In genomic region chr1:1218524-1219200, GRCh38 we compare ENCODE assay signal across 27 cellular contexts. TPM values are rescaled to one million over a fixed set of nuclear protein-coding genes. Genes with fewer than 3 reads are reported as not detected.
DNase-seq lines count a peak whose midpoint lies in the region; ATAC-seq and TF ChIP-seq lines count a peak whose summit lies in the region.
"Had no signal": no experiment of that assay in that cellular context is flagged by ENCODE, and none has a peak within 500 bp of the region (broad histone marks: within the 10 kb centered on the region; RNA-seq: fewer than 3 reads in every experiment).

No MANE protein-coding gene starts in this region.

- H3K27ac ChIP-seq in CD4-positive, alpha-beta T cell (ENCODE audit: low read depth, low read length) = no peak overlapping the region
- H3K27ac ChIP-seq: KMS-11, SK-N-MC, uterus had no signal

- H3K27ac Mint-ChIP-seq in activated T-cell treated with anti-CD3 and anti-CD28 coated beads, Interleukin-2, amount 50 U/mL, for 24 hours = peak overlapping the region; percentile 89
- peak overlapping the region; percentile 71 for H3K27ac Mint-ChIP-seq in CD4-positive, alpha-beta T cell
- H3K27ac Mint-ChIP-seq in activated T-helper 1 cell treated with anti-CD3 and anti-CD28 coated beads, Interleukin-12 subunit alpha, Interleukin-12 subunit beta, Interleukin-2, Interleukin-4 antibody, amounts not matched to agents 30 ng/mL and 10 ng/mL and 1 ng/mL, durations not matched to agents 14 hours and 24 hours and 36 hours = peak overlapping the region; percentile 87
- peak overlapping the region; percentile 98 to 99 for H3K27ac Mint-ChIP-seq in natural killer cell
- H3K27ac Mint-ChIP-seq: activated B cell treated with CpG ODN at 0.5 μM for 24 hours, nephron had no signal

- H3K27me3 Mint-ChIP-seq in activated T-cell treated with anti-CD3 and anti-CD28 coated beads, Interleukin-2, amount 50 U/mL, for 24 hours = no peaks in the 10 kb centered on the region
- H3K27me3 Mint-ChIP-seq in activated T-cell treated with anti-CD3 and anti-CD28 coated beads, Interleukin-2, amount 50 U/mL, for 4 hours (ENCODE audit: low read depth) = no peaks in the 10 kb centered on the region
- no peaks in the 10 kb centered on the region for H3K27me3 Mint-ChIP-seq in CD4-positive, alpha-beta T cell
- H3K27me3 Mint-ChIP-seq in activated T-helper 1 cell treated with anti-CD3 and anti-CD28 coated beads, Interleukin-12 subunit alpha, Interleukin-12 subunit beta, Interleukin-2, Interleukin-4 antibody, amounts not matched to agents 30 ng/mL and 10 ng/mL and 1 ng/mL, durations not matched to agents 14 hours and 24 hours and 36 hours (ENCODE audit: insufficient read depth) = no peaks in the 10 kb centered on the region
- H3K27me3 Mint-ChIP-seq in natural killer cell (ENCODE audit: low read depth in 2 of 2) = no peaks in the 10 kb centered on the region
- H3K27me3 Mint-ChIP-seq: activated B cell treated with CpG ODN at 0.5 μM for 24 hours, brain had no signal

- peaks cover 56% of the 10 kb centered on the region for H3K4me1 Mint-ChIP-seq in activated T-cell treated with anti-CD3 and anti-CD28 coated beads, Interleukin-2, amount 50 U/mL, for 24 hours (ENCODE audit: low read depth)
- peaks cover 55% of the 10 kb centered on the region for H3K4me1 Mint-ChIP-seq in activated T-cell treated with anti-CD3 and anti-CD28 coated beads, Interleukin-2, amount 50 U/mL, for 4 hours (ENCODE audit: low read depth)
- peaks cover 32% of the 10 kb centered on the region for H3K4me1 Mint-ChIP-seq in CD4-positive, alpha-beta T cell (ENCODE audit: low read depth)
- peaks cover 50% of the 10 kb centered on the region for H3K4me1 Mint-ChIP-seq in activated T-helper 1 cell treated with anti-CD3 and anti-CD28 coated beads, Interleukin-12 subunit alpha, Interleukin-12 subunit beta, Interleukin-2, Interleukin-4 antibody, amounts not matched to agents 30 ng/mL and 10 ng/mL and 1 ng/mL, durations not matched to agents 14 hours and 24 hours and 36 hours (ENCODE audit: low read depth)
- peaks cover 27 to 73% of the 10 kb centered on the region in 2 donors for H3K4me1 Mint-ChIP-seq in natural killer cell
- H3K4me1 Mint-ChIP-seq: brain, nephron had no signal

- TF ChIP-seq CTCF in CD4-positive, alpha-beta T cell (IDR thresholded peaks at IDR 0.05) = no peak
- no peak for TF ChIP-seq CTCF in natural killer cell (IDR thresholded peaks at IDR 0.05)

- peak overlapping the region; percentile 64 for H3K4me3 Mint-ChIP-seq in activated T-cell treated with anti-CD3 and anti-CD28 coated beads, Interleukin-2, amount 50 U/mL, for 24 hours
- no peak overlapping the region for H3K4me3 Mint-ChIP-seq in activated T-cell treated with anti-CD3 and anti-CD28 coated beads, Interleukin-2, amount 50 U/mL, for 4 hours
- H3K4me3 Mint-ChIP-seq in CD4-positive, alpha-beta T cell = no peak overlapping the region
- H3K4me3 Mint-ChIP-seq in activated T-helper 1 cell treated with anti-CD3 and anti-CD28 coated beads, Interleukin-12 subunit alpha, Interleukin-12 subunit beta, Interleukin-2, Interleukin-4 antibody, amounts not matched to agents 30 ng/mL and 10 ng/mL and 1 ng/mL, durations not matched to agents 14 hours and 24 hours and 36 hours = peak overlapping the region; percentile 30
- peak overlapping the region; percentile 50 for H3K4me3 Mint-ChIP-seq in natural killer cell
- H3K4me3 Mint-ChIP-seq: activated B cell treated with CpG ODN at 0.5 μM for 24 hours, brain, nephron had no signal

- peaks cover 66% of the 10 kb centered on the region for H3K36me3 Mint-ChIP-seq in activated T-cell treated with anti-CD3 and anti-CD28 coated beads, Interleukin-2, amount 50 U/mL, for 24 hours (ENCODE audit: low read depth)
- peaks cover 35% of the 10 kb centered on the region for H3K36me3 Mint-ChIP-seq in activated T-cell treated with anti-CD3 and anti-CD28 coated beads, Interleukin-2, amount 50 U/mL, for 4 hours (ENCODE audit: insufficient read depth)
- H3K36me3 Mint-ChIP-seq in CD4-positive, alpha-beta T cell (ENCODE audit: low read depth) = peaks cover 59% of the 10 kb centered on the region
- peaks cover 46% of the 10 kb centered on the region for H3K36me3 Mint-ChIP-seq in activated T-helper 1 cell treated with anti-CD3 and anti-CD28 coated beads, Interleukin-12 subunit alpha, Interleukin-12 subunit beta, Interleukin-2, Interleukin-4 antibody, amounts not matched to agents 30 ng/mL and 10 ng/mL and 1 ng/mL, durations not matched to agents 14 hours and 24 hours and 36 hours (ENCODE audit: low read depth)
- no peaks in the 10 kb centered on the region for H3K36me3 Mint-ChIP-seq in natural killer cell

- H3K9me3 ChIP-seq in CD4-positive, alpha-beta T cell (ENCODE audit: control insufficient read depth, low read length) = no peaks in the 10 kb centered on the region
- H3K9me3 ChIP-seq: gastrocnemius medialis, uterus had no signal

- POLR2A ChIA-PET in CD4-positive, alpha-beta T cell (lab: Charles Lee) = interaction anchor here (0.9 kb wide), 1 partner anchor 11 kb away, joined by 3 read pairs; no protein-coding TSS in a partner anchor

- intact Hi-C loops in CD4-positive, alpha-beta T cell (cut with DNase I, micrococcal nuclease) = no loop called here
- intact Hi-C loops in activated T-helper 1 cell treated with anti-CD3 and anti-CD28 coated beads, Interleukin-12 subunit alpha, Interleukin-12 subunit beta, Interleukin-2, Interleukin-4 antibody, amounts not matched to agents 30 ng/mL and 10 ng/mL and 1 ng/mL, durations not matched to agents 14 hours and 24 hours and 36 hours (cut with micrococcal nuclease) = no loop called here
- intact Hi-C loops in natural killer cell (cut with micrococcal nuclease) = no loop called here

- CTCF ChIA-PET in CD4-positive, alpha-beta T cell (lab: Charles Lee) = no interaction called here

- no peak for DNase-seq in activated T-cell treated with anti-CD3 and anti-CD28 coated beads, Interleukin-2, amount 50 U/mL, for 24 hours
- DNase-seq in activated T-cell treated with anti-CD3 and anti-CD28 coated beads, Interleukin-2, amount 50 U/mL, for 4 hours = no peak
- no peak for DNase-seq in CD4-positive, alpha-beta T cell
- DNase-seq in activated T-helper 1 cell treated with anti-CD3 and anti-CD28 coated beads, Interleukin-12 subunit alpha, Interleukin-12 subunit beta, Interleukin-2, Interleukin-4 antibody, amounts not matched to agents 30 ng/mL and 10 ng/mL and 1 ng/mL, durations not matched to agents 14 hours and 24 hours and 36 hours (ENCODE audit: low spot score) = no peak
- DNase-seq in natural killer cell = no peak
- DNase-seq in central memory CD4-positive, alpha-beta T cell = no peak
- DNase-seq in occipital lobe (lab: John Stamatoyannopoulos, UW) = no peak
- no peak for DNase-seq in NCI-H146 (lab: John Stamatoyannopoulos, UW)
- DNase-seq: activated B cell treated with CpG ODN at 0.5 μM for 24 hours; activated gamma-delta T cell treated with Interleukin-2 at 50 U/mL for 16 hours; EL; gastrocnemius medialis; GOT3; MM.1S; NCI-H1417; NCI-H2029 treated with DMSO at 0.1 percent for 48 hours; NCI-H524; OCI-M1; stimulated activated naive CD4-positive, alpha-beta T cell; uterus had no signal

- H3K27me3 ChIP-seq in CD4-positive, alpha-beta T cell (ENCODE audit: control insufficient read depth, insufficient read depth, low read length) = no peaks in the 10 kb centered on the region
- H3K27me3 ChIP-seq: gastrocnemius medialis, uterus had no signal

- H3K9me3 Mint-ChIP-seq in activated T-cell treated with anti-CD3 and anti-CD28 coated beads, Interleukin-2, amount 50 U/mL, for 24 hours = no peaks in the 10 kb centered on the region
- H3K9me3 Mint-ChIP-seq in activated T-cell treated with anti-CD3 and anti-CD28 coated beads, Interleukin-2, amount 50 U/mL, for 4 hours = no peaks in the 10 kb centered on the region
- no peaks in the 10 kb centered on the region for H3K9me3 Mint-ChIP-seq in CD4-positive, alpha-beta T cell
- H3K9me3 Mint-ChIP-seq in activated T-helper 1 cell treated with anti-CD3 and anti-CD28 coated beads, Interleukin-12 subunit alpha, Interleukin-12 subunit beta, Interleukin-2, Interleukin-4 antibody, amounts not matched to agents 30 ng/mL and 10 ng/mL and 1 ng/mL, durations not matched to agents 14 hours and 24 hours and 36 hours = no peaks in the 10 kb centered on the region
- no peaks in the 10 kb centered on the region for H3K9me3 Mint-ChIP-seq in natural killer cell
- H3K9me3 Mint-ChIP-seq: activated B cell treated with CpG ODN at 0.5 μM for 24 hours, brain, nephron had no signal

- ATAC-seq in activated T-cell treated with anti-CD3 and anti-CD28 coated beads, Interleukin-2, amount 50 U/mL, for 4 hours = no peak
- ATAC-seq in CD4-positive, alpha-beta T cell (ENCODE audit: poor library complexity) = no peak
- ATAC-seq in natural killer cell = no peak
- ATAC-seq: gastrocnemius medialis had no signal

RNA-seq across cellular contexts. Expression of gene TNFRSF4, which starts 4.7 kb away (rescaled TPM):
- 100 to 1,000 TPM; 480 to 735 (median 495) TPM for total RNA-seq in activated T-cell treated with anti-CD3 and anti-CD28 coated beads, Interleukin-2, amount 50 U/mL, for 4 hours
- total RNA-seq in CD4-positive, alpha-beta T cell = 10 to 100 TPM; 27.6 to 28.6 TPM
- total RNA-seq in activated T-helper 1 cell treated with anti-CD3 and anti-CD28 coated beads, Interleukin-12 subunit alpha, Interleukin-12 subunit beta, Interleukin-2, Interleukin-4 antibody, amounts not matched to agents 30 ng/mL and 10 ng/mL and 1 ng/mL, durations not matched to agents 14 hours and 24 hours and 36 hours = 788 and 811 TPM in 2 replicates
- 10 to 100 TPM; 14.3 to 26.5 (median 15.7) TPM for total RNA-seq in natural killer cell
- not detected for total RNA-seq in occipital lobe
- total RNA-seq: chondrocyte had no signal

RNA-seq across cellular contexts. Expression of gene TNFRSF18, which starts 12.3 kb away (rescaled TPM):
- 100 to 1,000 TPM; 102 to 212 (median 155) TPM for total RNA-seq in activated T-cell treated with anti-CD3 and anti-CD28 coated beads, Interleukin-2, amount 50 U/mL, for 4 hours
- total RNA-seq in CD4-positive, alpha-beta T cell = 10 to 100 TPM; 14.8 to 17.8 TPM
- 350 and 356 TPM in 2 replicates for total RNA-seq in activated T-helper 1 cell treated with anti-CD3 and anti-CD28 coated beads, Interleukin-12 subunit alpha, Interleukin-12 subunit beta, Interleukin-2, Interleukin-4 antibody, amounts not matched to agents 30 ng/mL and 10 ng/mL and 1 ng/mL, durations not matched to agents 14 hours and 24 hours and 36 hours
- total RNA-seq in natural killer cell = 10 to 100 TPM; 40.3 to 81.9 (median 54.7) TPM
- not detected for total RNA-seq in occipital lobe
- total RNA-seq: chondrocyte, endothelial cell of umbilical vein, gastrocnemius medialis, osteocyte had no signal

RNA-seq across cellular contexts. Expression of gene SDF4, which starts 13.1 kb away (rescaled TPM):
- 100 to 1,000 TPM; 191 to 242 (median 193) TPM for total RNA-seq in activated T-cell treated with anti-CD3 and anti-CD28 coated beads, Interleukin-2, amount 50 U/mL, for 4 hours
- total RNA-seq in CD4-positive, alpha-beta T cell = 10 to 100 TPM; 66.3 to 71.0 TPM
- 202 TPM in 2 replicates for total RNA-seq in activated T-helper 1 cell treated with anti-CD3 and anti-CD28 coated beads, Interleukin-12 subunit alpha, Interleukin-12 subunit beta, Interleukin-2, Interleukin-4 antibody, amounts not matched to agents 30 ng/mL and 10 ng/mL and 1 ng/mL, durations not matched to agents 14 hours and 24 hours and 36 hours
- total RNA-seq in natural killer cell = 100 to 1,000 TPM; 176 to 211 (median 184) TPM
- 18.4 TPM for total RNA-seq in occipital lobe

RNA-seq across cellular contexts. Expression of gene B3GALT6, which starts 13.4 kb away (rescaled TPM):
- total RNA-seq in activated T-cell treated with anti-CD3 and anti-CD28 coated beads, Interleukin-2, amount 50 U/mL, for 4 hours = 10 to 100 TPM; 38.0 to 40.8 (median 39.0) TPM
- total RNA-seq in CD4-positive, alpha-beta T cell = 1 to 10 TPM; 4.9 to 5.1 TPM
- total RNA-seq in activated T-helper 1 cell treated with anti-CD3 and anti-CD28 coated beads, Interleukin-12 subunit alpha, Interleukin-12 subunit beta, Interleukin-2, Interleukin-4 antibody, amounts not matched to agents 30 ng/mL and 10 ng/mL and 1 ng/mL, durations not matched to agents 14 hours and 24 hours and 36 hours = 45.9 and 46.3 TPM in 2 replicates
- total RNA-seq in natural killer cell (10 to 100 TPM; 13.7 to 16.5 (median 16.3) TPM), occipital lobe (27.1 TPM)

RNA-seq across cellular contexts. Expression of gene C1QTNF12, which starts 27.9 kb away (rescaled TPM):
- 1 to 10 TPM; 1.6 to 2.2 (median 2.1) TPM for total RNA-seq in activated T-cell treated with anti-CD3 and anti-CD28 coated beads, Interleukin-2, amount 50 U/mL, for 4 hours
- 1 to 10 TPM; 3.4 to 4.8 TPM for total RNA-seq in CD4-positive, alpha-beta T cell
- total RNA-seq in activated T-helper 1 cell treated with anti-CD3 and anti-CD28 coated beads, Interleukin-12 subunit alpha, Interleukin-12 subunit beta, Interleukin-2, Interleukin-4 antibody, amounts not matched to agents 30 ng/mL and 10 ng/mL and 1 ng/mL, durations not matched to agents 14 hours and 24 hours and 36 hours = 2.2 and 4.1 TPM in 2 replicates
- total RNA-seq in natural killer cell (1 to 10 TPM; 2.6 to 4.1 (median 4.1) TPM), occipital lobe (not detected)

Comparison
In these comparisons a context has a peak if more than half of its experiments do, and no peak if none do; other contexts are left out.
1. H3K4me3 Mint-ChIP-seq: peak in activated T-cell treated with anti-CD3 and anti-CD28 coated beads, Interleukin-2, amount 50 U/mL, for 24 hours (single experiment), activated T-helper 1 cell treated with anti-CD3 and anti-CD28 coated beads, Interleukin-12 subunit alpha, Interleukin-12 subunit beta, Interleukin-2, Interleukin-4 antibody, amounts not matched to agents 30 ng/mL and 10 ng/mL and 1 ng/mL, durations not matched to agents 14 hours and 24 hours and 36 hours (single experiment) and natural killer cell (single experiment); none in activated T-cell treated with anti-CD3 and anti-CD28 coated beads, Interleukin-2, amount 50 U/mL, for 4 hours (single experiment) and CD4-positive, alpha-beta T cell (single experiment).
2. RNA of gene TNFRSF4, which starts 4.7 kb away (total RNA-seq): 788 to 811 TPM in activated T-helper 1 cell treated with anti-CD3 and anti-CD28 coated beads, Interleukin-12 subunit alpha, Interleukin-12 subunit beta, Interleukin-2, Interleukin-4 antibody, amounts not matched to agents 30 ng/mL and 10 ng/mL and 1 ng/mL, durations not matched to agents 14 hours and 24 hours and 36 hours and 480 to 735 TPM in activated T-cell treated with anti-CD3 and anti-CD28 coated beads, Interleukin-2, amount 50 U/mL, for 4 hours; 27.6 to 28.6 TPM in CD4-positive, alpha-beta T cell, 14.3 to 26.5 TPM in natural killer cell and not detected in occipital lobe (single experiment); every median in the first group is over 10 times any median in the second.
3. RNA of gene TNFRSF18, which starts 12.3 kb away (total RNA-seq): 350 to 356 TPM in activated T-helper 1 cell treated with anti-CD3 and anti-CD28 coated beads, Interleukin-12 subunit alpha, Interleukin-12 subunit beta, Interleukin-2, Interleukin-4 antibody, amounts not matched to agents 30 ng/mL and 10 ng/mL and 1 ng/mL, durations not matched to agents 14 hours and 24 hours and 36 hours, 102 to 212 TPM in activated T-cell treated with anti-CD3 and anti-CD28 coated beads, Interleukin-2, amount 50 U/mL, for 4 hours, 40.3 to 81.9 TPM in natural killer cell and 14.8 to 17.8 TPM in CD4-positive, alpha-beta T cell; not detected in occipital lobe (single experiment); every median in the first group is over 10 times any median in the second.
4. Peak in every context shown above with its lines, with median percentiles within 50 percentile points of each other: H3K27ac Mint-ChIP-seq.